1 cellular context compared by ENCODE assay signal in genomic region chr10:100986952-100987684, GRCh38.
TF ChIP-seq lines count a peak whose summit lies in the region.

MRPL43 (minus strand) TSS chr10:100987497; CDS start chr10:100987443, 54 bp downstream.
TWNK (plus strand) TSS chr10:100987543; CDS start chr10:100988211, 668 bp downstream.

TF ChIP-seq in HepG2, 621 proteins besides CTCF, POLR2A, EP300 and RAD21 (continued from another document and continues in another):
- TF ChIP-seq KIAA2018 (CRISPR knock-in tag; IDR thresholded peaks at IDR 0.05; ENCODE audit: borderline replicate concordance): no peak
- no peak for TF ChIP-seq ZNF160 (CRISPR knock-in tag; IDR thresholded peaks at IDR 0.05)
- 0 out of 2 replicates have a peak, but pooled peaks have one; percentile 92 for TF ChIP-seq MZF1 (CRISPR knock-in tag; IDR thresholded peaks at IDR 0.05; ENCODE audit: borderline replicate concordance)
- TF ChIP-seq ZNF260 (CRISPR knock-in tag; IDR thresholded peaks at IDR 0.05; ENCODE audit: borderline replicate concordance, low read depth): no peak
- peak; percentile 51; the same call in 1 of the 2 replicates for TF ChIP-seq ZNF777 (CRISPR knock-in tag; IDR thresholded peaks at IDR 0.05)
- TF ChIP-seq ZNF781 (CRISPR knock-in tag; IDR thresholded peaks at IDR 0.05; ENCODE audit: borderline replicate concordance, not compliant biosample characterization): peak; percentile 66
- TF ChIP-seq CAMTA2 (CRISPR knock-in tag; IDR thresholded peaks at IDR 0.05; ENCODE audit: borderline replicate concordance): 0 out of 2 replicates have a peak, but pooled peaks have one; percentile 74
- TF ChIP-seq ZFYVE20 (CRISPR knock-in tag; IDR thresholded peaks at IDR 0.05; ENCODE audit: borderline replicate concordance, low read depth): 0 out of 2 replicates have a peak, but pooled peaks have one; percentile 36
- 0 out of 2 replicates have a peak, but pooled peaks have one; percentile 69 for TF ChIP-seq ZC3H4 (CRISPR knock-in tag; IDR thresholded peaks at IDR 0.05; ENCODE audit: borderline replicate concordance)
- TF ChIP-seq, protein P1, sequence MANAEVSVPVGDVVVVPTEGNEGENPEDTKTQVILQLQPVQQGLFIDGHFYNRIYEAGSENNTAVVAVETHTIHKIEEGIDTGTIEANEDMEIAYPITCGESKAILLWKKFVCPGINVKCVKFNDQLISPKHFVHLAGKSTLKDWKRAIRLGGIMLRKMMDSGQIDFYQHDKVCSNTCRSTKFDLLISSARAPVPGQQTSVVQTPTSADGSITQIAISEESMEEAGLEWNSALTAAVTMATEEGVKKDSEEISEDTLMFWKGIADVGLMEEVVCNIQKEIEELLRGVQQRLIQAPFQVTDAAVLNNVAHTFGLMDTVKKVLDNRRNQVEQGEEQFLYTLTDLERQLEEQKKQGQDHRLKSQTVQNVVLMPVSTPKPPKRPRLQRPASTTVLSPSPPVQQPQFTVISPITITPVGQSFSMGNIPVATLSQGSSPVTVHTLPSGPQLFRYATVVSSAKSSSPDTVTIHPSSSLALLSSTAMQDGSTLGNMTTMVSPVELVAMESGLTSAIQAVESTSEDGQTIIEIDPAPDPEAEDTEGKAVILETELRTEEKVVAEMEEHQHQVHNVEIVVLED (CRISPR knock-in tag; IDR thresholded peaks at IDR 0.05; ENCODE audit: borderline replicate concordance): peak; percentile 52; the same call in 1 of the 2 replicates
- TF ChIP-seq AGO2 (optimal IDR thresholded peaks at IDR 0.05; ENCODE audit: low read depth, low read length): peak; percentile 100
- TF ChIP-seq XRCC5 (optimal IDR thresholded peaks at IDR 0.05; ENCODE audit: low read length): no peak
- TF ChIP-seq, protein P2, sequence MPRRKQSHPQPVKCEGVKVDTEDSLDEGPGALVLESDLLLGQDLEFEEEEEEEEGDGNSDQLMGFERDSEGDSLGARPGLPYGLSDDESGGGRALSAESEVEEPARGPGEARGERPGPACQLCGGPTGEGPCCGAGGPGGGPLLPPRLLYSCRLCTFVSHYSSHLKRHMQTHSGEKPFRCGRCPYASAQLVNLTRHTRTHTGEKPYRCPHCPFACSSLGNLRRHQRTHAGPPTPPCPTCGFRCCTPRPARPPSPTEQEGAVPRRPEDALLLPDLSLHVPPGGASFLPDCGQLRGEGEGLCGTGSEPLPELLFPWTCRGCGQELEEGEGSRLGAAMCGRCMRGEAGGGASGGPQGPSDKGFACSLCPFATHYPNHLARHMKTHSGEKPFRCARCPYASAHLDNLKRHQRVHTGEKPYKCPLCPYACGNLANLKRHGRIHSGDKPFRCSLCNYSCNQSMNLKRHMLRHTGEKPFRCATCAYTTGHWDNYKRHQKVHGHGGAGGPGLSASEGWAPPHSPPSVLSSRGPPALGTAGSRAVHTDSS (CRISPR knock-in tag; conservative IDR thresholded peaks at IDR 0.05): no peak; the same call in 1 of the 2 replicates
- TF ChIP-seq ZNF256 (CRISPR knock-in tag; conservative IDR thresholded peaks at IDR 0.05): 0 out of 2 replicates have a peak, but pooled peaks have one; percentile 17
- TF ChIP-seq ZNF776 (CRISPR knock-in tag; IDR thresholded peaks at IDR 0.05): peak; percentile 76; the same call in 1 of the 2 replicates
- no peak; the same call in 1 of the 2 replicates for TF ChIP-seq CENPT (CRISPR knock-in tag; IDR thresholded peaks at IDR 0.05; ENCODE audit: low read depth)
- TF ChIP-seq, protein P3, sequence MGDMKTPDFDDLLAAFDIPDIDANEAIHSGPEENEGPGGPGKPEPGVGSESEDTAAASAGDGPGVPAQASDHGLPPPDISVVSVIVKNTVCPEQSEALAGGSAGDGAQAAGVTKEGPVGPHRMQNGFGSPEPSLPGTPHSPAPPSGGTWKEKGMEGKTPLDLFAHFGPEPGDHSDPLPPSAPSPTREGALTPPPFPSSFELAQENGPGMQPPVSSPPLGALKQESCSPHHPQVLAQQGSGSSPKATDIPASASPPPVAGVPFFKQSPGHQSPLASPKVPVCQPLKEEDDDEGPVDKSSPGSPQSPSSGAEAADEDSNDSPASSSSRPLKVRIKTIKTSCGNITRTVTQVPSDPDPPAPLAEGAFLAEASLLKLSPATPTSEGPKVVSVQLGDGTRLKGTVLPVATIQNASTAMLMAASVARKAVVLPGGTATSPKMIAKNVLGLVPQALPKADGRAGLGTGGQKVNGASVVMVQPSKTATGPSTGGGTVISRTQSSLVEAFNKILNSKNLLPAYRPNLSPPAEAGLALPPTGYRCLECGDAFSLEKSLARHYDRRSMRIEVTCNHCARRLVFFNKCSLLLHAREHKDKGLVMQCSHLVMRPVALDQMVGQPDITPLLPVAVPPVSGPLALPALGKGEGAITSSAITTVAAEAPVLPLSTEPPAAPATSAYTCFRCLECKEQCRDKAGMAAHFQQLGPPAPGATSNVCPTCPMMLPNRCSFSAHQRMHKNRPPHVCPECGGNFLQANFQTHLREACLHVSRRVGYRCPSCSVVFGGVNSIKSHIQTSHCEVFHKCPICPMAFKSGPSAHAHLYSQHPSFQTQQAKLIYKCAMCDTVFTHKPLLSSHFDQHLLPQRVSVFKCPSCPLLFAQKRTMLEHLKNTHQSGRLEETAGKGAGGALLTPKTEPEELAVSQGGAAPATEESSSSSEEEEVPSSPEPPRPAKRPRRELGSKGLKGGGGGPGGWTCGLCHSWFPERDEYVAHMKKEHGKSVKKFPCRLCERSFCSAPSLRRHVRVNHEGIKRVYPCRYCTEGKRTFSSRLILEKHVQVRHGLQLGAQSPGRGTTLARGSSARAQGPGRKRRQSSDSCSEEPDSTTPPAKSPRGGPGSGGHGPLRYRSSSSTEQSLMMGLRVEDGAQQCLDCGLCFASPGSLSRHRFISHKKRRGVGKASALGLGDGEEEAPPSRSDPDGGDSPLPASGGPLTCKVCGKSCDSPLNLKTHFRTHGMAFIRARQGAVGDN (CRISPR knock-in tag; IDR thresholded peaks at IDR 0.05): peak; percentile 99
- peak; percentile 69 for TF ChIP-seq HOXA5 (CRISPR knock-in tag; IDR thresholded peaks at IDR 0.05)
- peak; percentile 67; the same call in 1 of the 2 replicates for TF ChIP-seq ZSCAN21 (CRISPR knock-in tag; IDR thresholded peaks at IDR 0.05; ENCODE audit: borderline replicate concordance)
- peak; percentile 72; the same call in 1 of the 2 replicates for TF ChIP-seq ELF1 (CRISPR knock-in tag; IDR thresholded peaks at IDR 0.05)
- no peak for TF ChIP-seq SKI (IDR thresholded peaks at IDR 0.05; ENCODE audit: partially characterized antibody)
- TF ChIP-seq ZFP91 (CRISPR knock-in tag; IDR thresholded peaks at IDR 0.05; ENCODE audit: borderline replicate concordance): peak; percentile 94
- TF ChIP-seq ARNTL (CRISPR knock-in tag; IDR thresholded peaks at IDR 0.05): peak; percentile 76
- TF ChIP-seq BRCA1 (CRISPR knock-in tag; IDR thresholded peaks at IDR 0.05): peak; percentile 84
- peak; percentile 54; the same call in 1 of the 2 replicates for TF ChIP-seq HOXA3 (CRISPR knock-in tag; IDR thresholded peaks at IDR 0.05)
- no peak for TF ChIP-seq RAD51 (IDR thresholded peaks at IDR 0.05; ENCODE audit: borderline replicate concordance)
- no peak for TF ChIP-seq RFX5 (IDR thresholded peaks at IDR 0.05; ENCODE audit: low read depth, low read length)
- 0 out of 2 replicates have a peak, but pooled peaks have one; percentile 40 for TF ChIP-seq MAF1 (CRISPR knock-in tag; IDR thresholded peaks at IDR 0.05; ENCODE audit: borderline replicate concordance)
- peak; percentile 62; the same call in 1 of the 2 replicates for TF ChIP-seq NCOA5 (CRISPR knock-in tag; IDR thresholded peaks at IDR 0.05)
- TF ChIP-seq TERF1 (CRISPR knock-in tag; IDR thresholded peaks at IDR 0.05): 0 out of 2 replicates have a peak, but pooled peaks have one; percentile 92
- TF ChIP-seq MED8 (CRISPR knock-in tag; IDR thresholded peaks at IDR 0.05; ENCODE audit: insufficient replicate concordance): peak; percentile 47
- peak; percentile 96 for TF ChIP-seq KDM5A (IDR thresholded peaks at IDR 0.05; ENCODE audit: borderline replicate concordance, low read length)
- TF ChIP-seq JUND (CRISPR knock-in tag; IDR thresholded peaks at IDR 0.05): no peak
- TF ChIP-seq, protein P4, sequence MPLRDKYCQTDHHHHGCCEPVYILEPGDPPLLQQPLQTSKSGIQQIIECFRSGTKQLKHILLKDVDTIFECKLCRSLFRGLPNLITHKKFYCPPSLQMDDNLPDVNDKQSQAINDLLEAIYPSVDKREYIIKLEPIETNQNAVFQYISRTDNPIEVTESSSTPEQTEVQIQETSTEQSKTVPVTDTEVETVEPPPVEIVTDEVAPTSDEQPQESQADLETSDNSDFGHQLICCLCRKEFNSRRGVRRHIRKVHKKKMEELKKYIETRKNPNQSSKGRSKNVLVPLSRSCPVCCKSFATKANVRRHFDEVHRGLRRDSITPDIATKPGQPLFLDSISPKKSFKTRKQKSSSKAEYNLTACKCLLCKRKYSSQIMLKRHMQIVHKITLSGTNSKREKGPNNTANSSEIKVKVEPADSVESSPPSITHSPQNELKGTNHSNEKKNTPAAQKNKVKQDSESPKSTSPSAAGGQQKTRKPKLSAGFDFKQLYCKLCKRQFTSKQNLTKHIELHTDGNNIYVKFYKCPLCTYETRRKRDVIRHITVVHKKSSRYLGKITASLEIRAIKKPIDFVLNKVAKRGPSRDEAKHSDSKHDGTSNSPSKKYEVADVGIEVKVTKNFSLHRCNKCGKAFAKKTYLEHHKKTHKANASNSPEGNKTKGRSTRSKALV (CRISPR knock-in tag; IDR thresholded peaks at IDR 0.05): no peak
- peak; percentile 72; the same call in 1 of the 2 replicates for TF ChIP-seq FOXJ3 (CRISPR knock-in tag; IDR thresholded peaks at IDR 0.05; ENCODE audit: borderline replicate concordance)
- 0 out of 2 replicates have a peak, but pooled peaks have one; percentile 9 for TF ChIP-seq CREB1 (IDR thresholded peaks at IDR 0.05)
- TF ChIP-seq CREB1 (CRISPR knock-in tag; IDR thresholded peaks at IDR 0.05): no peak
- TF ChIP-seq SIX1 (CRISPR knock-in tag; IDR thresholded peaks at IDR 0.05; ENCODE audit: borderline replicate concordance): no peak
- peak; percentile 55; the same call in 1 of the 2 replicates for TF ChIP-seq KLF12 (CRISPR knock-in tag; IDR thresholded peaks at IDR 0.05; ENCODE audit: borderline replicate concordance)
- TF ChIP-seq HDAC1 (CRISPR knock-in tag; IDR thresholded peaks at IDR 0.05): peak; percentile 91
- no peak for TF ChIP-seq NCOR1 (IDR thresholded peaks at IDR 0.05; ENCODE audit: borderline replicate concordance, low read length)
